In genomic region chr12:12738152-12738551, GRCh38 we compare ENCODE assay signal across 1 cellular context. TPM values are rescaled to one million over a fixed set of nuclear protein-coding genes. Genes with fewer than 3 reads are reported as not detected.
"Had no signal": no experiment of that assay in that cellular context is flagged by ENCODE, and none has a peak within 500 bp of the region (broad histone marks: within the 10 kb centered on the region; RNA-seq: fewer than 3 reads in every experiment).

No MANE protein-coding gene starts in this region.

RNA-seq across cellular contexts. Expression of gene GPR19, which starts 42.2 kb away (rescaled TPM):
- total RNA-seq: ascending aorta had no signal
